In the genomic region with DNA sequence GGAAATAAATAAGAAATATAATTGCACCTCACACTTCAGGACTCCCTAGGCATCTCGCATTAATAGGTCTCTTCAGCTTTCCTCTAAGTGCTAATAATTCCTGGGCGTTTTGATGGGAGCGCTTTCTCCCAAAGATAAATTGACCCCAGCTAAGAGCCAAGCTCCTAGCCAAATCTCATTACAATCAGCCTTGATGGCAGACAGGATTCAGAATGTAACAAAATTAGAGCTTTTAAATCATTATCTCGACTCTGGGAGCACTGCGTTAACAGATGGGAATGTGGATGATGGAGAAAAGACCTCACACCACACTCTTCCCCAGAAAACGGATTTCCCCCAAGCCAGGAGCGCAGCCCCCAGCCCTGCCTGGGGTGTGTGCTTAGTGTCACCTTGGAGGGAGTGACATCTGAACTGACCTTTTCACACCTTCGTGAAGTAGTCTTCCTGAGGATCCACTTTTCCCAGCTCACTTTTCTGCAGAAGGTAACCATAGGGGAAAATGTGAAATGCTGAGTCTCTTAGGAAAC, we compare ENCODE assay signal across 17 cellular contexts. TPM values are rescaled to one million over a fixed set of nuclear protein-coding genes. Genes with fewer than 3 reads are reported as not detected.
A peak's percentile ranks its signal among the peaks of the same experiment; 100 is the strongest.
DNase-seq lines count a peak whose midpoint lies in the region; ATAC-seq lines count a peak whose summit lies in the region.
"Had no signal": no experiment of that assay in that cellular context is flagged by ENCODE, and none has a peak within 500 bp of the region (broad histone marks: within the 10 kb centered on the region; RNA-seq: fewer than 3 reads in every experiment).

No MANE protein-coding gene starts in this region.

- H3K4me3 ChIP-seq in BLaER1 (no peak overlapping the region), mesendoderm (ENCODE audit: low read length) (no peak overlapping the region)

- no peak overlapping the region for H4K5ac ChIP-seq in mesendoderm (ENCODE audit: low read length)

- no peak overlapping the region for H3K18ac ChIP-seq in mesendoderm (ENCODE audit: low read length)

- H2BK5ac ChIP-seq in mesendoderm (ENCODE audit: low read length) = no peak overlapping the region

- no peak overlapping the region for H3K4ac ChIP-seq in mesendoderm (ENCODE audit: low read depth, low read length)

- DNase-seq in NCI-H2227 (lab: John Stamatoyannopoulos, UW; ENCODE audit: unreplicated experiment) (peak; percentile 48), SK-N-DZ (ENCODE audit: low spot score) (peak; percentile 96), mesendoderm (peak; percentile 29), EL (no peak)
- DNase-seq in activated CD8-positive, alpha-beta memory T cell treated with anti-CD3 and anti-CD28 coated beads, Interleukin-2, amount 50 U/mL, for 4 hours = no peak
- DNase-seq: 8988T; C1 segment of cervical spinal cord; CD4-positive, CD25-positive, alpha-beta regulatory T cell; CD8-positive, alpha-beta memory T cell; COR-L47; DMS53; GOT3; H9 had no signal

- H3K4me2 ChIP-seq in BLaER1 (peak overlapping the region; percentile 46), mesendoderm (ENCODE audit: low read length) (no peak overlapping the region)

- no peak overlapping the region for H2AK5ac ChIP-seq in mesendoderm (ENCODE audit: low read length)

- H2BK15ac ChIP-seq in mesendoderm (replicated peaks; ENCODE audit: low read depth) = no peak overlapping the region

- H4K8ac ChIP-seq in mesendoderm (ENCODE audit: low read depth, low read length) = no peak overlapping the region

- H2BK120ac ChIP-seq in mesendoderm (ENCODE audit: low read depth, low read length) = no peak overlapping the region

- no peak overlapping the region for H3K23ac ChIP-seq in mesendoderm (ENCODE audit: low read length)

- H3K9ac ChIP-seq in BLaER1 (no peak overlapping the region), mesendoderm (ENCODE audit: low read length) (no peak overlapping the region)

- H3K56ac ChIP-seq in mesendoderm (ENCODE audit: low read length) = no peak overlapping the region

- no CpG with 5 or more reads among the region's 8 CpGs for WGBS in mesendoderm (ENCODE audit: extremely low coverage, insufficient coverage, low lambda C conversion rate)

- H3K27ac ChIP-seq in BLaER1 (no peak overlapping the region), mesendoderm (ENCODE audit: low read depth, low read length) (no peak overlapping the region)

- H3K4me1 ChIP-seq in BLaER1 (peaks cover 49% of the 10 kb centered on the region), mesendoderm (ENCODE audit: control insufficient read depth, low read depth, low read length) (no peaks in the 10 kb centered on the region)

- H3K27me3 ChIP-seq in BLaER1 (no peaks in the 10 kb centered on the region), mesendoderm (ENCODE audit: insufficient read depth, low read length, poor library complexity) (no peaks in the 10 kb centered on the region)

- no peak for ATAC-seq in GM18517 (IDR thresholded peaks at IDR 0.05; ENCODE audit: unreplicated experiment)
- ATAC-seq in GM21390 (IDR thresholded peaks at IDR 0.05; ENCODE audit: unreplicated experiment) = no peak

- H3K79me2 ChIP-seq in mesendoderm (ENCODE audit: control insufficient read depth, insufficient read depth, low read length) = no peaks in the 10 kb centered on the region

- H3K9me3 ChIP-seq in BLaER1 = no peaks in the 10 kb centered on the region

- no peaks in the 10 kb centered on the region for H3K79me1 ChIP-seq in mesendoderm (ENCODE audit: low read length)

- H4K20me1 ChIP-seq in BLaER1 = no peaks in the 10 kb centered on the region

- H3K36me3 ChIP-seq in BLaER1 (no peaks in the 10 kb centered on the region), mesendoderm (ENCODE audit: control insufficient read depth, insufficient read depth, low read length) (no peaks in the 10 kb centered on the region)

RNA-seq across cellular contexts. Expression of a gene that starts 26.4 kb away (rescaled TPM):
- 1.6 TPM in 2 replicates for polyA plus RNA-seq in SK-N-DZ (2014; cell fraction: cytosol; rRNA removed)
- polyA plus RNA-seq in SK-N-DZ (2014; cell fraction: nucleus; rRNA removed) = 0.85 and 2.0 TPM in 2 replicates
- polyA plus RNA-seq in mesendoderm (2013, experiment 1 of 2) = 0.04 TPM
- polyA plus RNA-seq in mesendoderm (2013, experiment 2 of 2) = 0.03 TPM
- polyA plus RNA-seq: AG04450; CD8-positive, alpha-beta memory T cell had no signal

Comparison
In these comparisons a context has a peak if more than half of its experiments do, and no peak if none do; other contexts are left out.
1. DNase-seq: peak in NCI-H2227 (single experiment), SK-N-DZ (single experiment) and mesendoderm (single experiment); none in EL (single experiment) and activated CD8-positive, alpha-beta memory T cell treated with anti-CD3 and anti-CD28 coated beads, Interleukin-2, amount 50 U/mL, for 4 hours (single experiment).